ENCODE assay signal across 9 cellular contexts in genomic region chr12:57216014-57216891, GRCh38. TPM values are rescaled to one million over a fixed set of nuclear protein-coding genes. Genes with fewer than 3 reads are reported as not detected.
DNase-seq lines count a peak whose midpoint lies in the region; ATAC-seq and TF ChIP-seq lines count a peak whose summit lies in the region.
"Had no signal": no experiment of that assay in that cellular context is flagged by ENCODE, and none has a peak within 500 bp of the region (broad histone marks: within the 10 kb centered on the region; RNA-seq: fewer than 3 reads in every experiment).

Gene NXPH4, plus strand, starts transcription at chr12:57216794. Its CDS starts 176 bp downstream, at chr12:57216970.

- 4% methylated on average over 14 of the region's 99 CpGs for WGBS in esophagus muscularis mucosa

- H3K4me3 ChIP-seq in esophagus muscularis mucosa: peak within 1 kb of the TSS; percentile 49 to 61 (median 54)

- H3K36me3 Mint-ChIP-seq in activated CD8-positive, alpha-beta T cell treated with anti-CD3 and anti-CD28 coated beads, Interleukin-2, amount 10 ng/mL, durations not matched to agents 7 days and 5 days (ENCODE audit: low read depth): no peaks in the 10 kb centered on the region
- peaks cover 2% of the 10 kb centered on the region for H3K36me3 Mint-ChIP-seq in progenitor cell of endocrine pancreas (ENCODE audit: insufficient read depth)

- H3K36me3 ChIP-seq in esophagus muscularis mucosa: peaks cover 0 to 17% (median 15%) of the 10 kb centered on the region in 4 donors

- H3K9me3 ChIP-seq in esophagus muscularis mucosa: no peaks in the 10 kb centered on the region

- in situ Hi-C loops in KBM-7 (cut with MboI; ENCODE audit: low pct_unique_long_range_greater_than_20kb, low sequenced_read_pairs): no loop called here

- H3K27me3 ChIP-seq in esophagus muscularis mucosa: peaks cover 5 to 76% (median 58%) of the 10 kb centered on the region in 4 donors

- peaks cover 67% of the 10 kb centered on the region for H3K27me3 Mint-ChIP-seq in activated CD8-positive, alpha-beta T cell treated with anti-CD3 and anti-CD28 coated beads, Interleukin-2, amount 10 ng/mL, durations not matched to agents 7 days and 5 days (ENCODE audit: low read depth)
- H3K27me3 Mint-ChIP-seq in progenitor cell of endocrine pancreas: peaks cover 66% of the 10 kb centered on the region

- H3K4me1 ChIP-seq in esophagus muscularis mucosa: peaks cover 39 to 60% (median 56%) of the 10 kb centered on the region in 4 donors

- TF ChIP-seq CTCF in GM12874 (IDR thresholded peaks at IDR 0.05; ENCODE audit: insufficient read depth, low read depth, low read length): peak; percentile 8; the same call in 1 of the 2 replicates
- TF ChIP-seq CTCF in esophagus muscularis mucosa (IDR thresholded peaks at IDR 0.05): no peak
- no peak for TF ChIP-seq CTCF in progenitor cell of endocrine pancreas (IDR thresholded peaks at IDR 0.05; ENCODE audit: unreplicated experiment)

- POLR2A ChIA-PET in activated CD8-positive, alpha-beta T cell treated with anti-CD3 and anti-CD28 coated beads, Interleukin-2, amount 10 ng/mL, durations not matched to agents 7 days and 5 days (lab: Charles Lee): interaction anchor here (0.8 kb wide), 1 partner anchor 11 kb away, joined by 3 read pairs; no protein-coding TSS in a partner anchor

- DNase-seq in LoVo (ENCODE audit: low spot score) (peak; percentile 68), esophagus muscularis mucosa (ENCODE audit: extremely low spot score) (no peak), progenitor cell of endocrine pancreas (ENCODE audit: low spot score, unreplicated experiment) (no peak), KBM-7 (no peak), superior temporal gyrus (ENCODE audit: extremely low spot score) (no peak)
- DNase-seq in activated CD8-positive, alpha-beta T cell treated with anti-CD3 and anti-CD28 coated beads, Interleukin-2, amount 10 ng/mL, durations not matched to agents 7 days and 5 days: peak; percentile 58

- intact Hi-C loops in esophagus muscularis mucosa (cut with DNase I): no loop called here

- CTCF ChIA-PET in activated CD8-positive, alpha-beta T cell treated with anti-CD3 and anti-CD28 coated beads, Interleukin-2, amount 10 ng/mL, durations not matched to agents 7 days and 5 days (lab: Charles Lee): interaction anchor here (0.7 to 4.3 kb wide), 5 partner anchors 11 to 243 kb away, joined by 3 to 246 read pairs (median 15); partner anchors contain the start of genes GLI1 and SHMT2

- no peak for TF ChIP-seq POLR2A in esophagus muscularis mucosa (IDR thresholded peaks at IDR 0.05; ENCODE audit: low read depth)

- no peak within 1 kb of the TSS for H3K27ac Mint-ChIP-seq in activated CD8-positive, alpha-beta T cell treated with anti-CD3 and anti-CD28 coated beads, Interleukin-2, amount 10 ng/mL, durations not matched to agents 7 days and 5 days
- H3K27ac Mint-ChIP-seq in progenitor cell of endocrine pancreas: peak within 1 kb of the TSS; percentile 91

- H3K9me3 Mint-ChIP-seq in activated CD8-positive, alpha-beta T cell treated with anti-CD3 and anti-CD28 coated beads, Interleukin-2, amount 10 ng/mL, durations not matched to agents 7 days and 5 days (ENCODE audit: insufficient read depth): no peaks in the 10 kb centered on the region
- no peaks in the 10 kb centered on the region for H3K9me3 Mint-ChIP-seq in progenitor cell of endocrine pancreas (ENCODE audit: low read depth)

- no peak for TF ChIP-seq EP300 in esophagus muscularis mucosa (IDR thresholded peaks at IDR 0.05)

- peak within 1 kb of the TSS; percentile 69 for H3K4me3 Mint-ChIP-seq in activated CD8-positive, alpha-beta T cell treated with anti-CD3 and anti-CD28 coated beads, Interleukin-2, amount 10 ng/mL, durations not matched to agents 7 days and 5 days
- H3K4me3 Mint-ChIP-seq in progenitor cell of endocrine pancreas (ENCODE audit: low read depth): peak within 1 kb of the TSS; percentile 70

- no peak within 1 kb of the TSS for H3K27ac ChIP-seq in esophagus muscularis mucosa (replicated peaks in 1 of 4)

- H3K4me1 Mint-ChIP-seq in activated CD8-positive, alpha-beta T cell treated with anti-CD3 and anti-CD28 coated beads, Interleukin-2, amount 10 ng/mL, durations not matched to agents 7 days and 5 days (ENCODE audit: low read depth): peaks cover 43% of the 10 kb centered on the region
- H3K4me1 Mint-ChIP-seq in progenitor cell of endocrine pancreas (ENCODE audit: low read depth): peaks cover 40% of the 10 kb centered on the region

- peak; percentile 38 for ATAC-seq in activated CD8-positive, alpha-beta T cell treated with anti-CD3 and anti-CD28 coated beads, Interleukin-2, amount 10 ng/mL, durations not matched to agents 7 days and 5 days
- no peak for ATAC-seq in GM18867 (IDR thresholded peaks at IDR 0.05; ENCODE audit: unreplicated experiment)

RNA-seq across cellular contexts. Expression of gene NXPH4, which starts in this region (rescaled TPM):
- total RNA-seq in activated CD8-positive, alpha-beta T cell treated with anti-CD3 and anti-CD28 coated beads, Interleukin-2, amount 10 ng/mL, durations not matched to agents 7 days and 5 days: under 1 TPM; 0.39 to 0.40 TPM
- not detected for total RNA-seq in esophagus muscularis mucosa
- 1.7 and 2.0 TPM in 2 replicates for total RNA-seq in progenitor cell of endocrine pancreas
- total RNA-seq: subcutaneous adipose tissue had no signal

Comparison
In these comparisons a context has a peak if more than half of its experiments do, and no peak if none do; other contexts are left out.
1. Peak in DNase-seq and ATAC-seq in activated CD8-positive, alpha-beta T cell treated with anti-CD3 and anti-CD28 coated beads, Interleukin-2, amount 10 ng/mL, durations not matched to agents 7 days and 5 days; RNA of the gene not detected or under 1 TPM.